Comparison of ENCODE assay signal across 13 cellular contexts in the genomic region with DNA sequence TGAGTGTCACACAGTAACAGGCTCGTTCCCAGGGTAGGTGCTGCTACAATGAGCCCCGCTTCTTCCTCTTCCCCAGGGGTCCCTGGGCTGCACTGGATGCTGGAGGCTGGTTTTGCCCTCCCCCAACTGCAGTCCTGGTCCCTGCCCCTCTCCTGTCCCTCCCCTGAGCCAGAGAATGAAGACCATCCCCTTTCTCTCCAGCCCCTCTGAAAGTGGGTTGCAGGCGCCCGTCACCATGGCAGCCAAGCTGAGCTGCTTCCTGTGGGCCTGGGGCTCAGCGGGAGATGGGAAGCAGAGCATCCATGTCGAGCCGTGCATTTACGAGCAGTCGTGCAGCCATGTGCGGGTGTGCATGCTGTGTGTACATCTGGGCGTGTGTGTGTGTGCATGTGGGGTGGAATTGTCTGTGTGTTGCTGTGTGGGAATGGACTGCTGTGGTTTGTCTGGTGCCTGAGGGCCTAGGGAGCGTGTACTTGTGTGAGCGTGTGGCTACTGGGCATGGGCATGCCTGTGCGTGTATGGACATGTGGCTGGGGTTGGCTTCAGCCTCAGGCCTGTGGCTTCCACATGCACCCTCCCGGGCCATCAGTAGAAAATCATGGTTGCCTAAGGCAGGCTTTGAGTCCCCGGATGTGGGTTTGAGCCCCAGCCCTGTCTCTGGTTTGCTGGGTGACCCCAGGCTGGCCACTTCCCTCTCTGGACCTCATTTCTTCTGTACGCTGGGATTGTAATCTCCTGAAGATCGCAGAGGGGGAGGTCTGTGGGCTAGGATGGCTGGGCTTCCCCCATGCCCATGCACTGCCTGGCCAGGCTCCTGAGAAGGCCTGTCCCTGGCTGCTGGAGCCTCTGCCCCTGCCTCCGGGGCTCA. TPM values are rescaled to one million over a fixed set of nuclear protein-coding genes. Genes with fewer than 3 reads are reported as not detected.
DNase-seq lines count a peak whose midpoint lies in the region; ATAC-seq, FAIRE-seq and TF ChIP-seq lines count a peak whose summit lies in the region.
"Had no signal": no experiment of that assay in that cellular context is flagged by ENCODE, and none has a peak within 500 bp of the region (broad histone marks: within the 10 kb centered on the region; RNA-seq: fewer than 3 reads in every experiment).

No MANE protein-coding gene starts in this region.

- H3K79me2 ChIP-seq in Loucy (ENCODE audit: insufficient read depth, low read length): no peaks in the 10 kb centered on the region
- H3K79me2 ChIP-seq in K562 (ENCODE audit: control insufficient read depth, insufficient read depth, low read length): no peaks in the 10 kb centered on the region

- H3K4me1 ChIP-seq in Loucy (ENCODE audit: insufficient read depth, low read length, poor library complexity, severe bottlenecking): peaks cover 6% of the 10 kb centered on the region
- peaks cover 13 to 62% of the 10 kb centered on the region in 2 experiments; a peak in 3 of 5 replicates for H3K4me1 ChIP-seq in K562 (replicated peaks in 1 of 2; ENCODE audit: control insufficient read depth in 2 of 2, insufficient read depth in 2 of 2, low read length in 2 of 2)

- TF ChIP-seq RAD21 in K562 (CRISPR knock-in tag; conservative IDR thresholded peaks at IDR 0.05 in 1 of 2, IDR thresholded peaks at IDR 0.05 in 1 of 2): no peak

- H3K27me3 ChIP-seq in Loucy (ENCODE audit: insufficient read depth, low read length, poor library complexity, severe bottlenecking) (no peaks in the 10 kb centered on the region), K562 (ENCODE audit: control insufficient read depth in 2 of 2, insufficient read depth in 2 of 2, low read length in 2 of 2) (no peaks in the 10 kb centered on the region)

- POLR2A ChIA-PET in K562 (lab: Yijun Ruan, JAX): no interaction called here

- ATAC-seq in K562 (no peak), HG03571 (IDR thresholded peaks at IDR 0.05; ENCODE audit: unreplicated experiment) (no peak)
- ATAC-seq in activated CD4-positive, CD25-positive, alpha-beta regulatory T cell treated with anti-CD3 and anti-CD28 coated beads, Interleukin-2, amount 50 U/mL, for 24 hours: no peak
- ATAC-seq: T-helper 17 cell had no signal

- no TSS peak for BruUV-seq in K562 (replicated peaks; lab: Mats Ljungman, UMichigan)

- in situ Hi-C loops in K562 (cut with MboI): no loop called here

- no peak overlapping the region for H2AFZ ChIP-seq in Loucy (ENCODE audit: low read length)
- no peak overlapping the region for H2AFZ ChIP-seq in K562 (ENCODE audit: low read depth, low read length)

- H3K4me3 ChIP-seq in Loucy (ENCODE audit: low read length, poor library complexity, severe bottlenecking) (no peak overlapping the region), K562 (no peak overlapping the region)

- 76% methylated on average over 18 of the region's 19 CpGs for WGBS in K562 (ENCODE audit: insufficient coverage, low coverage, missing lambda C conversion rate)

- intact Hi-C loops in K562 (cut with micrococcal nuclease): loop anchor here (5.0 kb wide), 1 partner anchor 133 kb away; the partner anchor contains the start of gene BLCAP

- H3K9ac ChIP-seq in Loucy (ENCODE audit: low read depth, low read length, poor library complexity, severe bottlenecking): peak overlapping the region; percentile 62
- peak overlapping the region in 1 of 2 experiments; percentile 86; a peak in 2 of 4 replicates for H3K9ac ChIP-seq in K562 (ENCODE audit: insufficient read depth in 1 of 2, low read depth in 2 of 2, low read length in 2 of 2)

- TF ChIP-seq CTCF in Loucy (conservative IDR thresholded peaks at IDR 0.05; ENCODE audit: low read length) (no peak), K562 (IDR thresholded peaks at IDR 0.05 in 2 of 3, conservative IDR thresholded peaks at IDR 0.05 in 1 of 3; ENCODE audit: insufficient read depth in 2 of 3, low read depth in 1 of 3, low read length in 3 of 3) (no peak)

- no peak for FAIRE-seq in K562 (lab: Jason Lieb, UNC)
- FAIRE-seq: small intestine had no signal

- CTCF ChIA-PET in K562 (lab: Yijun Ruan, JAX; ENCODE audit: low intra/inter-chr PET ratio): no interaction called here

- DNase-seq in DMS79 (lab: John Stamatoyannopoulos, UW): peak; percentile 50
- DNase-seq in K562 (ENCODE audit: extremely low read depth in 1 of 4, low spot score in 3 of 4): no peak
- DNase-seq in myocyte (ENCODE audit: low read depth): peak; percentile 22
- no peak for DNase-seq in NCI-H1436 treated with DMSO at 0.1 percent for 48 hours (lab: John Stamatoyannopoulos, UW)
- no peak for DNase-seq in A172 (ENCODE audit: low spot score)
- DNase-seq: DND-41, HCEC 1CT, NCI-H2029, small intestine, T-helper 17 cell had no signal

- no peaks in the 10 kb centered on the region for H3K9me3 ChIP-seq in Loucy (ENCODE audit: insufficient read depth, low read depth, low read length)
- no peaks in the 10 kb centered on the region for H3K9me3 ChIP-seq in K562 (replicated peaks; ENCODE audit: control insufficient read depth, insufficient read depth, low read depth, low read length)

- H3K9me2 ChIP-seq in Loucy (replicated peaks; ENCODE audit: low read depth, low read length): no peaks in the 10 kb centered on the region

- H4K20me1 ChIP-seq in Loucy (ENCODE audit: insufficient read depth, low read length, poor library complexity, severe bottlenecking) (no peaks in the 10 kb centered on the region), K562 (replicated peaks; ENCODE audit: control insufficient read depth, insufficient read depth, low read length) (0 out of 2 replicates have a peak, but pooled peaks cover 3% of the 10 kb centered on the region)

- H3K36me3 ChIP-seq in Loucy (ENCODE audit: insufficient read depth, low read length) (no peaks in the 10 kb centered on the region), K562 (ENCODE audit: control insufficient read depth, insufficient read depth, low read length) (no peaks in the 10 kb centered on the region)

- H3K9me1 ChIP-seq in K562 (ENCODE audit: control insufficient read depth, insufficient read depth, low read length): no peaks in the 10 kb centered on the region

- no peak for TF ChIP-seq EP300 in K562 (IDR thresholded peaks at IDR 0.05; ENCODE audit: low read length)

- no peaks in the 10 kb centered on the region for H3F3A ChIP-seq in Loucy (ENCODE audit: low read depth)

- H3K4me2 ChIP-seq in Loucy (ENCODE audit: low read depth, low read length, poor library complexity, severe bottlenecking) (no peak overlapping the region), K562 (ENCODE audit: insufficient read depth, low read length) (no peak overlapping the region)

- H3K27ac ChIP-seq in K562 (ENCODE audit: extremely low read depth, low read depth, low read length): no peak overlapping the region

- no peak for TF ChIP-seq POLR2A in K562 (conservative IDR thresholded peaks at IDR 0.05)

TF ChIP-seq in K562, 482 proteins besides CTCF, POLR2A, EP300 and RAD21 (continues in another document):
- peak; percentile 17 for TF ChIP-seq ZFP36 (IDR thresholded peaks at IDR 0.05; ENCODE audit: low read depth, low read length, partially characterized antibody)

RNA-seq across cellular contexts. Expression of gene SRC, which starts 48.8 kb away (rescaled TPM):
- total RNA-seq in K562 (2011; cell fraction: chromatin; rRNA removed; ENCODE audit: low replicate concordance): 23.1 and 61.0 TPM in 2 replicates
- total RNA-seq in K562 (2011; cell fraction: nucleolus; rRNA removed): 26.7 and 29.4 TPM in 2 replicates
- total RNA-seq in K562 (2011; cell fraction: nucleoplasm; rRNA removed): 20.5 and 28.9 TPM in 2 replicates
- total RNA-seq in K562 (2014; rRNA removed): 2.0 and 4.7 TPM in 2 replicates
- total RNA-seq in K562 (2014; rRNA removed; fragmentation: Illumina TruSeq; extraction: Trizol): 1.4 and 1.9 TPM in 2 replicates
- 2.9 and 3.1 TPM in 2 replicates for total RNA-seq in K562 (2015; rRNA removed; fragmentation: Illumina TruSeq; extraction: Trizol)
- total RNA-seq in K562 (2021): 7.0 and 7.7 TPM in 2 replicates
- 8.0 and 8.5 TPM in 2 replicates for polyA plus RNA-seq in K562 (2011; rRNA removed)
- polyA plus RNA-seq in K562 (2011; cell fraction: cytosol; rRNA removed): 6.8 and 11.9 TPM in 2 replicates
- polyA plus RNA-seq in K562 (2011; cell fraction: nucleus; rRNA removed): 45.7 and 78.2 TPM in 2 replicates
- 4.7 and 5.8 TPM in 2 replicates for polyA plus RNA-seq in K562 (2012)
- 5.4 and 8.3 TPM in 2 replicates for polyA plus RNA-seq in K562 (2014; fragmentation: Illumina TruSeq; extraction: Trizol)
- under 1 TPM; 0.06 to 0.14 TPM for polyA plus RNA-seq in K562 (2014; fragmentation: Nextera tagmentation; extraction: Ambion mirVana)
- polyA plus RNA-seq in K562 (2014; rRNA removed): 4.8 and 5.2 TPM in 2 replicates
- polyA minus RNA-seq in K562 (2011; rRNA and poly(A)+ RNA removed): 5.2 and 16.3 TPM in 2 replicates
- polyA minus RNA-seq in K562 (2011; cell fraction: cytosol; rRNA and poly(A)+ RNA removed): 4.0 and 10.0 TPM in 2 replicates
- polyA minus RNA-seq in K562 (2011; cell fraction: nucleus; rRNA and poly(A)+ RNA removed): 12.3 and 15.8 TPM in 2 replicates
- 3.2 and 8.0 TPM in 2 replicates for total RNA-seq in myocyte
- 12.5 TPM for polyA plus RNA-seq in myocyte (2012)
- total RNA-seq in A172 (2014; rRNA removed; shearing (Covaris generic)): 15.3 and 17.8 TPM in 2 replicates

Comparison
In these comparisons a context has a peak if more than half of its experiments do, and no peak if none do; other contexts are left out.
1. DNase-seq: peak in DMS79 (single experiment) and myocyte (single experiment); none in K562 (0 of 4), NCI-H1436 treated with DMSO at 0.1 percent for 48 hours (single experiment) and A172 (single experiment).